In the genomic region with DNA sequence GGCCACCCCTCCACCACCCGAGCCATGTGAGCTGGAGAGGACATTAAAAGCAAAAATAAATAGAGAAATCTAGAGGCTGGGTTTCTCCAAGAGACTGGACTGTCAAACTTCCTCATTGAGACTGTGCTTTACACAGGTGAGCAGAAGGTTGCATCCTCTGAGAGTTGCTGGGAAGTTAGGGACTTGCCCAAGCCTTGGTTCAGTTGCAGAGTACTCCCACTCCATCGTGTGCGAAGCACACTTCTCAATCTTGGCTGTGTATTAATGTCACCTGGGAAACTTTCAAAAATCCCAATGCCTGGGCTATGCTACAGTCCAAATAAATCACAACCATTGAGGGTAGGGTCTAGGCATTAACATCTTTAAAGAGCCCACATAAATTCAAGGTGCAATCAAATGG, we compare ENCODE assay signal across 18 cellular contexts.
DNase-seq lines count a peak whose midpoint lies in the region; ATAC-seq and TF ChIP-seq lines count a peak whose summit lies in the region.
"Had no signal": no experiment of that assay in that cellular context is flagged by ENCODE, and none has a peak within 500 bp of the region (broad histone marks: within the 10 kb centered on the region; RNA-seq: fewer than 3 reads in every experiment).

No MANE protein-coding gene starts in this region.

- peak; percentile 39 for ATAC-seq in GM19463 (IDR thresholded peaks at IDR 0.05; ENCODE audit: unreplicated experiment)
- peak; percentile 37 for ATAC-seq in HG02642 (IDR thresholded peaks at IDR 0.05; ENCODE audit: poor library complexity, unreplicated experiment)
- ATAC-seq in HG03442 (IDR thresholded peaks at IDR 0.05; ENCODE audit: unreplicated experiment): peak; percentile 30
- ATAC-seq: CD8-positive, alpha-beta T cell had no signal

- H3K4me1 Mint-ChIP-seq in activated T-cell treated with anti-CD3 and anti-CD28 coated beads, Interleukin-2, amount 50 U/mL, for 24 hours (ENCODE audit: low read depth): peaks cover 6% of the 10 kb centered on the region

- H3K4me3 ChIP-seq in GM12865 (ENCODE audit: low read depth, low read length): no peak overlapping the region
- H3K4me3 ChIP-seq: MG63 had no signal

- no peaks in the 10 kb centered on the region for H3K9me3 Mint-ChIP-seq in activated T-cell treated with anti-CD3 and anti-CD28 coated beads, Interleukin-2, amount 50 U/mL, for 24 hours
- H3K9me3 Mint-ChIP-seq: CD8-positive, alpha-beta T cell; H9 had no signal

- DNase-seq in GM12865 (ENCODE audit: low read depth): peak; percentile 79
- DNase-seq in epidermal melanocyte (ENCODE audit: insufficient read length, low spot score): no peak
- DNase-seq in activated T-cell treated with anti-CD3 and anti-CD28 coated beads, Interleukin-2, amount 50 U/mL, for 24 hours: no peak
- DNase-seq in UCSD-AML1 (lab: John Stamatoyannopoulos, UW; ENCODE audit: unreplicated experiment): no peak
- DNase-seq in NCI-H748 treated with DMSO at 0.1 percent for 48 hours (lab: John Stamatoyannopoulos, UW): no peak
- DNase-seq: CD8-positive, alpha-beta T cell; H9; IMR-90; Karpas-422; MG63; NCI-H1092; NCI-H146; NCI-H2081; NCI-H510A; NCI-H82 had no signal

- TF ChIP-seq CTCF in GM12865 (IDR thresholded peaks at IDR 0.05; ENCODE audit: insufficient read depth, low read depth, low read length, missing control alignments): no peak

- no peaks in the 10 kb centered on the region for H3K36me3 Mint-ChIP-seq in activated T-cell treated with anti-CD3 and anti-CD28 coated beads, Interleukin-2, amount 50 U/mL, for 24 hours (ENCODE audit: low read depth)
- H3K36me3 Mint-ChIP-seq: CD8-positive, alpha-beta T cell had no signal

- no peak overlapping the region for H3K4me3 Mint-ChIP-seq in activated T-cell treated with anti-CD3 and anti-CD28 coated beads, Interleukin-2, amount 50 U/mL, for 24 hours
- H3K4me3 Mint-ChIP-seq: CD8-positive, alpha-beta T cell; H9 had no signal

- no peak overlapping the region for H3K27ac Mint-ChIP-seq in activated T-cell treated with anti-CD3 and anti-CD28 coated beads, Interleukin-2, amount 50 U/mL, for 24 hours
- H3K27ac Mint-ChIP-seq: CD8-positive, alpha-beta T cell; H9 had no signal

- peaks cover 8% of the 10 kb centered on the region for H3K27me3 Mint-ChIP-seq in activated T-cell treated with anti-CD3 and anti-CD28 coated beads, Interleukin-2, amount 50 U/mL, for 24 hours
